ENCODE assay signal across 8 cellular contexts in genomic region chr2:10408649-10409579, GRCh38. TPM values are rescaled to one million over a fixed set of nuclear protein-coding genes. Genes with fewer than 3 reads are reported as not detected.
DNase-seq lines count a peak whose midpoint lies in the region; ATAC-seq and TF ChIP-seq lines count a peak whose summit lies in the region.

No MANE protein-coding gene starts in this region.

- BruUV-seq in PC-3 (replicated peaks; lab: Mats Ljungman, UMichigan): TSS peak; percentile 70

- DNase-seq in DMS153 (lab: John Stamatoyannopoulos, UW) (peak; percentile 74), KBM-7 (peak; percentile 86), PC-3 (peak; percentile 92), esophagus squamous epithelium (lab: John Stamatoyannopoulos, UW) (peak; percentile 10)
- peak; percentile 84 for DNase-seq in activated T-cell treated with anti-CD3 and anti-CD28 coated beads, Interleukin-2, amount 50 U/mL, for 1 hour
- DNase-seq in natural killer cell treated with Interleukin-12 subunit alpha and Interleukin-12 subunit beta and Interleukin-15 and Interleukin-18, amount 100 ng/mL, for 72 hours (ENCODE audit: low spot score): peak; percentile 84
- peak; percentile 86 for DNase-seq in stimulated activated naive CD8-positive, alpha-beta T cell treated with anti-CD3 and anti-CD28 coated beads, Interleukin-15, Interleukin-2, amounts not matched to agents 100 U/mL and 50 U/mL, for 24 hours

- no peaks in the 10 kb centered on the region for H3K9me3 Mint-ChIP-seq in natural killer cell treated with Interleukin-12 subunit alpha and Interleukin-12 subunit beta and Interleukin-15 and Interleukin-18, amount 100 ng/mL, for 72 hours

- H3K27me3 Mint-ChIP-seq in natural killer cell treated with Interleukin-12 subunit alpha and Interleukin-12 subunit beta and Interleukin-15 and Interleukin-18, amount 100 ng/mL, for 72 hours: no peaks in the 10 kb centered on the region

- in situ Hi-C loops in KBM-7 (cut with MboI; ENCODE audit: low pct_unique_long_range_greater_than_20kb, low sequenced_read_pairs): no loop called here

- no peaks in the 10 kb centered on the region for H3K27me3 ChIP-seq in PC-3 (ENCODE audit: low read length)
- H3K27me3 ChIP-seq in esophagus squamous epithelium: no peaks in the 10 kb centered on the region

- H3K36me3 ChIP-seq in PC-3 (ENCODE audit: low read depth, low read length) (peaks cover 38% of the 10 kb centered on the region), esophagus squamous epithelium (no peaks in the 10 kb centered on the region)

- CTCF ChIA-PET in PC-3 (lab: Charles Lee): interaction anchor here (0.5 to 1.9 kb wide), 28 partner anchors 15 to 437 kb away, joined by 3 to 14 read pairs (median 4); partner anchors contain the start of gene HPCAL1

- H3K79me2 ChIP-seq in PC-3 (ENCODE audit: low read length): peaks cover 65% of the 10 kb centered on the region

- peak overlapping the region; percentile 78 for H3K4me3 Mint-ChIP-seq in natural killer cell treated with Interleukin-12 subunit alpha and Interleukin-12 subunit beta and Interleukin-15 and Interleukin-18, amount 100 ng/mL, for 72 hours

- H3K9me3 ChIP-seq in PC-3 (ENCODE audit: low read length) (no peaks in the 10 kb centered on the region), esophagus squamous epithelium (no peaks in the 10 kb centered on the region)

- peak; percentile 97 for TF ChIP-seq CTCF in PC-3 (conservative IDR thresholded peaks at IDR 0.05; ENCODE audit: low read depth, low read length)
- peak; percentile 93 to 98 (median 97) for TF ChIP-seq CTCF in esophagus squamous epithelium (IDR thresholded peaks at IDR 0.05)

- H3K27ac ChIP-seq in PC-3 (ENCODE audit: low read length) (peak overlapping the region; percentile 99), esophagus squamous epithelium (peak overlapping the region; percentile 80 to 90 (median 88))

- H3K36me3 Mint-ChIP-seq in natural killer cell treated with Interleukin-12 subunit alpha and Interleukin-12 subunit beta and Interleukin-15 and Interleukin-18, amount 100 ng/mL, for 72 hours: no peaks in the 10 kb centered on the region

- peak overlapping the region; percentile 22 to 58 for H3K27ac Mint-ChIP-seq in natural killer cell treated with Interleukin-12 subunit alpha and Interleukin-12 subunit beta and Interleukin-15 and Interleukin-18, amount 100 ng/mL, for 72 hours

- peak overlapping the region; percentile 73 for H3K4me2 ChIP-seq in PC-3 (ENCODE audit: low read length)

- H3K4me3 ChIP-seq in PC-3 (ENCODE audit: low read length) (no peak overlapping the region), esophagus squamous epithelium (peak overlapping the region in 3 of 4 donors; percentile 18 to 52 (median 29))

- no peaks in the 10 kb centered on the region for H4K20me1 ChIP-seq in PC-3 (ENCODE audit: low read length)

- peaks cover 34% of the 10 kb centered on the region in 2 donors for H3K4me1 Mint-ChIP-seq in natural killer cell treated with Interleukin-12 subunit alpha and Interleukin-12 subunit beta and Interleukin-15 and Interleukin-18, amount 100 ng/mL, for 72 hours (ENCODE audit: low read depth in 2 of 2)

- ATAC-seq in GM21576 (IDR thresholded peaks at IDR 0.05; ENCODE audit: unreplicated experiment) (peak; percentile 50), PC-3 (peak; percentile 39)
- ATAC-seq in natural killer cell treated with Interleukin-12 subunit alpha and Interleukin-12 subunit beta and Interleukin-15 and Interleukin-18, amount 100 ng/mL, for 72 hours: peak; percentile 83 to 84
- ATAC-seq in stimulated activated naive CD8-positive, alpha-beta T cell treated with anti-CD3 and anti-CD28 coated beads, Interleukin-15, Interleukin-2, amounts not matched to agents 100 U/mL and 50 U/mL, for 24 hours: peak; percentile 62

- peaks cover 29% of the 10 kb centered on the region for H3F3A ChIP-seq in PC-3 (ENCODE audit: low read length, unreplicated experiment)

- no peak overlapping the region for H2AFZ ChIP-seq in PC-3 (ENCODE audit: low read length)

- H3K9me2 ChIP-seq in PC-3 (replicated peaks; ENCODE audit: low read length): no peaks in the 10 kb centered on the region

- intact Hi-C loops in PC-3 (cut with micrococcal nuclease) (loop anchor here (1.0 to 5.0 kb wide), 5 partner anchors 72 to 285 kb away; partner anchors contain the start of gene HPCAL1), esophagus squamous epithelium (cut with DNase I) (loop anchor here (5.0 kb wide), 1 partner anchor 107 kb away; the partner anchor contains the start of gene HPCAL1)

- WGBS in esophagus squamous epithelium, 2 donors: 11 to 13% methylated on average over 17 to 20 of the region's 24 CpGs

- POLR2A ChIA-PET in PC-3 (lab: Charles Lee; ENCODE audit: unreplicated experiment): interaction anchor here (0.6 to 1.3 kb wide), 6 partner anchors 19 to 324 kb away, joined by 3 to 6 read pairs (median 5); no protein-coding TSS in a partner anchor

- peaks cover 70% of the 10 kb centered on the region for H3K4me1 ChIP-seq in PC-3 (ENCODE audit: insufficient read depth, low read length)
- peaks cover 28 to 63% (median 52%) of the 10 kb centered on the region in 3 donors for H3K4me1 ChIP-seq in esophagus squamous epithelium

- H3K9ac ChIP-seq in PC-3 (ENCODE audit: low read length): peak overlapping the region; percentile 82

- no peak for TF ChIP-seq POLR2A in esophagus squamous epithelium (IDR thresholded peaks at IDR 0.05)

RNA-seq across cellular contexts. Expression of gene ODC1, which starts 39.2 kb away (rescaled TPM):
- total RNA-seq in PC-3 (2014; rRNA removed) (712 and 714 TPM in 2 replicates), esophagus squamous epithelium (10 to 100 TPM; 14.9 to 66.8 (median 26.3) TPM)
- 100 to 1,000 TPM in 1 of 2 donors, 10 to 100 TPM in 1; 91.5 to 206 TPM for total RNA-seq in natural killer cell treated with Interleukin-12 subunit alpha and Interleukin-12 subunit beta and Interleukin-15 and Interleukin-18, amount 100 ng/mL, for 72 hours

Comparison
In these comparisons a context has a peak if more than half of its experiments do, and no peak if none do; other contexts are left out.
1. DNase-seq: peak in every context shown above with its lines; median percentile 92 in PC-3; 86 in KBM-7; 86 in stimulated activated naive CD8-positive, alpha-beta T cell treated with anti-CD3 and anti-CD28 coated beads, Interleukin-15, Interleukin-2, amounts not matched to agents 100 U/mL and 50 U/mL, for 24 hours; 84 in activated T-cell treated with anti-CD3 and anti-CD28 coated beads, Interleukin-2, amount 50 U/mL, for 1 hour; 84 in natural killer cell treated with Interleukin-12 subunit alpha and Interleukin-12 subunit beta and Interleukin-15 and Interleukin-18, amount 100 ng/mL, for 72 hours; 74 in DMS153; 10 in esophagus squamous epithelium.